ENCODE assay signal across 8 cellular contexts in the genomic region with DNA sequence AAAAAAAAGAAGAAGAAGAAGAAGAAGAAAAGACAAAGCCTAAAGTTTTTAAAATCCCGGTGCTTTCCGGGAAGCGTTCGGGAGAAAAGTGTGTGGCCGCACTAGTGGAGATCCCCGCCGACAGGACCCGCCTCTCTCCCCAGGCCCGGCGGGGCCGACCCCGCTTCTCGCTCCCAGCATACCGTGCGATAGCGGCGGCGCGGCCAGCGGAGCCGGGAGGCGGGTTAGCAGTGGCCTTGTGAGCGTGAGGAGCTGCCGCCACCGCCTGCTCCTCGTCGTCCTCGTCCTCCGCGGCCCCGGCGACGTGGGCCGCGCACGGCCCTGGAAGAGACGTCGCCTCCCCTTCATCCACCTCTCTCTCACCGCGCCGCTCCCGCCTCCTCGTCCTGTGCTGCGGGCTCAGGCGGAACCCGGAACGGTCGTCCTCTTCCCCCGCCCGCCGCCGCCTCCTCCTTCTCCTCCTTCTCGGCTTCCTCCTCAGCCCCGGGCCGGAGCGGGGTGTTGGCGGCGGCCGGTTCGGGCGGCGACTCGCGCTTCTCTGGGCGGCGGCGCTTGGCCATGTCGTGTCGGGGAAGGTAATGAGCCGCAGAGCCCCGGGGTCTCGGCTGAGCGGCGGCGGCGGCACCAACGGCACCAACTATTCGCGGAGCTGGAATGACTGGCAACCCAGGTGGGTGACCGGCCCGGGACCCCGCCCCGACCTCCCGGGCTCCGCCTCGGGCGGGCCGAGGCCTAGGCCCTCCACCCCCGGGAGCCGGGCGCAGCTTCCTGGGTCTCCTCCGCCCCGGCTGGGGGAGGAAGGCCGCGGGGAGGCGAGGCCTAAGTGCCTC.
DNase-seq lines count a peak whose midpoint lies in the region; TF ChIP-seq lines count a peak whose summit lies in the region.
"Not testable (repeated sequence)": the region's sequence is repeated elsewhere in the genome, so short reads cannot be mapped to it uniquely, and the experiment has no call there.

No MANE protein-coding gene starts in this region.

- peak overlapping the region; percentile 90 to 92 for H3K18ac ChIP-seq in mesenchymal stem cell (ENCODE audit: low read depth in 1 of 2, low read length in 2 of 2)

- peak overlapping the region in 1 of 2 experiments; percentile 69 for H3K23ac ChIP-seq in mesenchymal stem cell (ENCODE audit: low read length in 2 of 2)

- not testable (repeated sequence) for H3F3A ChIP-seq in OCI-LY1 (ENCODE audit: insufficient read depth, low read length)

- peak overlapping the region; percentile 84 for H3K4me3 Mint-ChIP-seq in endodermal cell

- not testable (repeated sequence) for H3K4me1 Mint-ChIP-seq in endodermal cell

- not testable (repeated sequence) for H3K79me1 ChIP-seq in mesenchymal stem cell (replicated peaks; ENCODE audit: low read length, poor library complexity, severe bottlenecking)

- H3K9me3 ChIP-seq in OCI-LY1 (ENCODE audit: low read length); endodermal cell (ENCODE audit: control insufficient read depth, low read length); mesenchymal stem cell (ENCODE audit: control insufficient read depth, low read length): not testable (repeated sequence)

- H2BK120ac ChIP-seq in mesenchymal stem cell (ENCODE audit: low read depth, low read length), result peak overlapping the region; percentile 73

- not testable (repeated sequence) for TF ChIP-seq CTCF in GM20000 (IDR thresholded peaks at IDR 0.05; ENCODE audit: extremely low read depth, missing control alignments); OCI-LY1 (IDR thresholded peaks at IDR 0.05; ENCODE audit: low read length); endodermal cell (conservative IDR thresholded peaks at IDR 0.05)

- not testable (repeated sequence) for H3K36me3 ChIP-seq in OCI-LY1 (ENCODE audit: insufficient read depth, low read length); endodermal cell (ENCODE audit: control insufficient read depth, insufficient read depth, low read length); mesenchymal stem cell (ENCODE audit: control insufficient read depth in 1 of 2, insufficient read depth in 2 of 2, low read depth in 1 of 2, low read length in 2 of 2)

- H3K4ac ChIP-seq in mesenchymal stem cell (ENCODE audit: low read depth in 1 of 2, low read length in 2 of 2), result peak overlapping the region; percentile 64 to 79

- H4K8ac ChIP-seq in mesenchymal stem cell (ENCODE audit: low read length), result not testable (repeated sequence)

- peak overlapping the region; percentile 65 for H3K27ac ChIP-seq in OCI-LY1 (ENCODE audit: low read depth, low read length, poor library complexity, severe bottlenecking)
- peak overlapping the region; percentile 82 for H3K27ac ChIP-seq in endodermal cell (ENCODE audit: low read depth, low read length)
- peak overlapping the region; percentile 60 for H3K27ac ChIP-seq in mesenchymal stem cell (ENCODE audit: low read length, poor library complexity, severe bottlenecking)

- 0% methylated on average over 15 to 86 of the region's 96 CpGs for WGBS in endodermal cell (ENCODE audit: insufficient coverage in 1 of 2, insufficient read length in 1 of 2), 2 experiments
- WGBS in mesenchymal stem cell, result 0% methylated on average over 27 of the region's 96 CpGs

- not testable (repeated sequence) for H3K27me3 ChIP-seq in OCI-LY1 (ENCODE audit: insufficient read depth, low read length); endodermal cell (ENCODE audit: control insufficient read depth, insufficient read depth, low read length, poor library complexity, severe bottlenecking); mesenchymal stem cell (ENCODE audit: control insufficient read depth in 1 of 2, insufficient read depth in 1 of 2, low read length in 2 of 2)

- H3K9me3 Mint-ChIP-seq in endodermal cell, result not testable (repeated sequence)

- H4K91ac ChIP-seq in mesenchymal stem cell (ENCODE audit: low read length), result peak overlapping the region; percentile 80

- not testable (repeated sequence) for H3K4me1 ChIP-seq in OCI-LY1 (ENCODE audit: insufficient read depth, low read length, severe bottlenecking); endodermal cell (ENCODE audit: control insufficient read depth, insufficient read depth, low read length); mesenchymal stem cell (ENCODE audit: control insufficient read depth, insufficient read depth, low read depth, low read length)

- not testable (repeated sequence) for H4K20me1 ChIP-seq in OCI-LY1 (ENCODE audit: insufficient read depth, low read length)

- H3K27ac Mint-ChIP-seq in endodermal cell, result peak overlapping the region; percentile 96

- H3K9ac ChIP-seq in OCI-LY1 (ENCODE audit: low read length), result peak overlapping the region; percentile 82
- H3K9ac ChIP-seq in endodermal cell (ENCODE audit: extremely low read depth, low read length, poor library complexity, severe bottlenecking), result peak overlapping the region; percentile 53
- H3K9ac ChIP-seq in mesenchymal stem cell (ENCODE audit: low read length), result peak overlapping the region; percentile 89

- peak overlapping the region in 1 of 2 experiments; percentile 98 for H3K14ac ChIP-seq in mesenchymal stem cell (ENCODE audit: low read length in 2 of 2)

- not testable (repeated sequence) for H3K36me3 Mint-ChIP-seq in endodermal cell (ENCODE audit: low read depth)

- H2BK15ac ChIP-seq in mesenchymal stem cell (ENCODE audit: low read depth, poor library complexity, severe bottlenecking), result peak overlapping the region; percentile 28

- not testable (repeated sequence) for H2AFZ ChIP-seq in OCI-LY1 (ENCODE audit: low read length)
- H2AFZ ChIP-seq in mesenchymal stem cell (ENCODE audit: low read depth, low read length), result peak overlapping the region; percentile 85

- DNase-seq in CMK (ENCODE audit: low read depth) (peak; percentile 39), GM20000 (ENCODE audit: low spot score) (peak; percentile 79), HS-5 (ENCODE audit: low read depth) (peak; percentile 31), endodermal cell (peak; percentile 91), mesenchymal stem cell (peak; percentile 84)
- DNase-seq in activated CD8-positive, alpha-beta memory T cell treated with anti-CD3 and anti-CD28 coated beads, Interleukin-2, amount 50 U/mL, for 48 hours, result peak; percentile 87
- peak; percentile 45 to 61 (median 45) for DNase-seq in stimulated activated CD4-positive, alpha-beta T cell treated with anti-CD3 and anti-CD28 coated beads, TNF-alpha, amount 100 ng/mL, for 4 hours (ENCODE audit: low read depth in 3 of 3)

- not testable (repeated sequence) for H2AK5ac ChIP-seq in mesenchymal stem cell (ENCODE audit: low read length, severe bottlenecking)

- H2BK12ac ChIP-seq in mesenchymal stem cell (ENCODE audit: low read length in 2 of 2), result not testable (repeated sequence)

- H3K27me3 Mint-ChIP-seq in endodermal cell (ENCODE audit: insufficient read depth), result not testable (repeated sequence)

- H3K4me2 ChIP-seq in OCI-LY1 (ENCODE audit: low read length) (peak overlapping the region; percentile 53), mesenchymal stem cell (ENCODE audit: low read length, poor library complexity, severe bottlenecking) (peak overlapping the region; percentile 53)

- not testable (repeated sequence) for H3K9me2 ChIP-seq in OCI-LY1 (ENCODE audit: low read depth, low read length)

- H3K4me3 ChIP-seq in OCI-LY1 (ENCODE audit: low read depth, low read length, poor library complexity, severe bottlenecking), result peak overlapping the region; percentile 71
- H3K4me3 ChIP-seq in endodermal cell (ENCODE audit: low read length), result peak overlapping the region; percentile 81
- H3K4me3 ChIP-seq in mesenchymal stem cell (ENCODE audit: insufficient read depth in 1 of 2, low read depth in 1 of 2, low read length in 2 of 2), result peak overlapping the region; percentile 78 to 81

- H3K79me2 ChIP-seq in OCI-LY1 (ENCODE audit: insufficient read depth, low read length), result not testable (repeated sequence)

- H2BK5ac ChIP-seq in mesenchymal stem cell (ENCODE audit: low read depth, low read length, poor library complexity, severe bottlenecking), result peak overlapping the region; percentile 86

Comparison
In these comparisons a context has a peak if more than half of its experiments do, and no peak if none do; other contexts are left out.
1. Peak in every context shown above with its lines: DNase-seq, H3K4me3 ChIP-seq and H3K27ac ChIP-seq.
2. DNase-seq: peak in every context shown above with its lines; median percentile 91 in endodermal cell; 87 in activated CD8-positive, alpha-beta memory T cell treated with anti-CD3 and anti-CD28 coated beads, Interleukin-2, amount 50 U/mL, for 48 hours; 84 in mesenchymal stem cell; 79 in GM20000; 45 in stimulated activated CD4-positive, alpha-beta T cell treated with anti-CD3 and anti-CD28 coated beads, TNF-alpha, amount 100 ng/mL, for 4 hours; 39 in CMK; 31 in HS-5.